In genomic region chr1:235866207-235866912, GRCh38 we compare ENCODE assay signal across 8 cellular contexts. TPM values are rescaled to one million over a fixed set of nuclear protein-coding genes. Genes with fewer than 3 reads are reported as not detected.
A peak's percentile ranks its signal among the peaks of the same experiment; 100 is the strongest.
DNase-seq lines count a peak whose midpoint lies in the region; ATAC-seq and TF ChIP-seq lines count a peak whose summit lies in the region.

Gene LYST (minus strand): TSS chr1:235866906. CDS start chr1:235830417, 36,489 bp downstream.

- TF ChIP-seq EP300 in esophagus muscularis mucosa (IDR thresholded peaks at IDR 0.05) = no peak

- H3K27ac ChIP-seq in esophagus muscularis mucosa (replicated peaks in 1 of 4) (peak within 1 kb of the TSS; percentile 90 to 99 (median 96)), substantia nigra (ENCODE audit: low read depth, low read length, poor library complexity, severe bottlenecking) (peak within 1 kb of the TSS; percentile 82)

- H3K27me3 ChIP-seq in esophagus muscularis mucosa = no peaks in the 10 kb centered on the region

- H3K4me1 ChIP-seq in esophagus muscularis mucosa = peaks cover 17 to 48% (median 39%) of the 10 kb centered on the region in 4 donors

- WGBS in esophagus muscularis mucosa = 0% methylated on average over 19 of the region's 71 CpGs

- TF ChIP-seq POLR2A in esophagus muscularis mucosa (IDR thresholded peaks at IDR 0.05; ENCODE audit: low read depth) = no peak

- DNase-seq in Ammon's horn (ENCODE audit: low spot score) = peak; percentile 57
- DNase-seq in NCI-H774 (lab: John Stamatoyannopoulos, UW) = peak; percentile 67
- DNase-seq in activated T-cell treated with anti-CD3 and anti-CD28 coated beads for 4 hours = peak; percentile 47
- no peak for DNase-seq in esophagus muscularis mucosa (ENCODE audit: extremely low spot score)
- peak; percentile 71 for DNase-seq in myocyte (ENCODE audit: low read depth)
- peak in 28 of 49 donors; percentile 9 to 68 (median 42) for DNase-seq in substantia nigra (lab: John Stamatoyannopoulos, UW)

- H3K9me3 ChIP-seq in esophagus muscularis mucosa = no peaks in the 10 kb centered on the region

- peak; percentile 48 for ATAC-seq in GM18868 (IDR thresholded peaks at IDR 0.05; ENCODE audit: unreplicated experiment)
- ATAC-seq in HG03103 (IDR thresholded peaks at IDR 0.05; ENCODE audit: low read depth, unreplicated experiment) = peak; percentile 34

- no peaks in the 10 kb centered on the region for H3K36me3 ChIP-seq in esophagus muscularis mucosa

- TF ChIP-seq CTCF in esophagus muscularis mucosa (IDR thresholded peaks at IDR 0.05) = peak in 1 of 3 experiments; percentile 41

- H3K4me3 ChIP-seq in esophagus muscularis mucosa = peak within 1 kb of the TSS; percentile 80 to 100 (median 90)

- intact Hi-C loops in esophagus muscularis mucosa (cut with DNase I) = loop anchor here (5.0 kb wide), 2 partner anchors 51 to 106 kb away; no protein-coding TSS in a partner anchor

RNA-seq across cellular contexts. Expression of gene LYST, which starts in this region (rescaled TPM):
- 10 to 100 TPM; 22.9 to 44.4 (median 31.9) TPM for total RNA-seq in esophagus muscularis mucosa
- 11.3 and 22.2 TPM in 2 replicates for total RNA-seq in myocyte
- polyA plus RNA-seq in myocyte (2012) = 4.0 TPM
